ENCODE assay signal across 35 cellular contexts in genomic region chr1:201109651-201110050, GRCh38. TPM values are rescaled to one million over a fixed set of nuclear protein-coding genes. Genes with fewer than 3 reads are reported as not detected.
"Had no signal": no experiment of that assay in that cellular context is flagged by ENCODE, and none has a peak within 500 bp of the region (broad histone marks: within the 10 kb centered on the region; RNA-seq: fewer than 3 reads in every experiment).

No MANE protein-coding gene starts in this region.

- H3K79me2 ChIP-seq: hepatocyte, parathyroid adenoma had no signal

- H3K4me3 Mint-ChIP-seq: mesothelial cell of epicardium; naive thymus-derived CD8-positive, alpha-beta T cell; nephron progenitor cell; stimulated activated naive B cell treated with anti-CD40 and anti-IgM and Interleukin-4, amounts not matched to agents 10 μg/mL and 1 μg/mL and 100 μg/mL, for 72 hours had no signal

- H3K4me3 ChIP-seq: heart right ventricle, hepatocyte, left ventricle myocardium inferior, lung, mucosa of descending colon, right atrium auricular region, right lobe of liver, skin epidermis, stomach, testis, tibial artery, upper lobe of right lung had no signal

- H3K36me3 Mint-ChIP-seq: mesothelial cell of epicardium; naive thymus-derived CD8-positive, alpha-beta T cell; stimulated activated naive B cell treated with anti-CD40 and anti-IgM and Interleukin-4, amounts not matched to agents 10 μg/mL and 1 μg/mL and 100 μg/mL, for 72 hours had no signal

- H3K27me3 Mint-ChIP-seq: naive thymus-derived CD8-positive, alpha-beta T cell had no signal

- H3K9me3 Mint-ChIP-seq: mesothelial cell of epicardium; naive thymus-derived CD8-positive, alpha-beta T cell; nephron progenitor cell; stimulated activated naive B cell treated with anti-CD40 and anti-IgM and Interleukin-4, amounts not matched to agents 10 μg/mL and 1 μg/mL and 100 μg/mL, for 72 hours had no signal

- H3K27ac Mint-ChIP-seq: mesothelial cell of epicardium; nephron progenitor cell; stimulated activated naive B cell treated with anti-CD40 and anti-IgM and Interleukin-4, amounts not matched to agents 10 μg/mL and 1 μg/mL and 100 μg/mL, for 72 hours had no signal

- ATAC-seq: heart right ventricle; mucosa of descending colon; naive thymus-derived CD8-positive, alpha-beta T cell; right lobe of liver; stimulated activated naive B cell treated with anti-CD40 and anti-IgM and Interleukin-4, amounts not matched to agents 10 μg/mL and 1 μg/mL and 100 μg/mL, for 72 hours; stimulated activated naive CD8-positive, alpha-beta T cell treated with anti-CD3 and anti-CD28 coated beads, Interleukin-15, Interleukin-2, amounts not matched to agents 100 U/mL and 50 U/mL, for 24 hours; upper lobe of right lung had no signal

- DNase-seq: heart right ventricle; islet precursor cell; left ventricle myocardium inferior; mesendoderm; mucosa of descending colon; naive thymus-derived CD8-positive, alpha-beta T cell; nephron progenitor cell; occipital lobe; right lobe of liver; stimulated activated CD4-positive, alpha-beta T cell treated with anti-CD3 and anti-CD28 coated beads, Interleukin-12 subunit alpha, Interleukin-12 subunit beta, amount 100 ng/mL, for 4 hours; stimulated activated CD4-positive, alpha-beta T cell treated with anti-CD3 and anti-CD28 coated beads, Interleukin-15, amount 100 ng/mL, for 24 hours; stimulated activated CD4-positive, alpha-beta T cell treated with anti-CD3 and anti-CD28 coated beads, Interleukin-2, amount 100 ng/mL, for 24 hours; stimulated activated CD4-positive, alpha-beta T cell treated with anti-CD3 and anti-CD28 coated beads, Interleukin-4, amount 100 ng/mL, for 1 hour; stimulated activated naive B cell treated with anti-CD40 and anti-IgM and Interleukin-4, amounts not matched to agents 10 μg/mL and 1 μg/mL and 100 μg/mL, for 72 hours; stimulated activated naive CD8-positive, alpha-beta T cell treated with anti-CD3 and anti-CD28 coated beads, Interleukin-15, Interleukin-2, amounts not matched to agents 100 U/mL and 50 U/mL, for 24 hours; stomach; testis; tibial artery; trophoblast cell; upper lobe of right lung had no signal

- H3K4me1 Mint-ChIP-seq: mesothelial cell of epicardium had no signal

- H3K36me3 ChIP-seq: heart right ventricle, left ventricle myocardium inferior, neutrophil, right atrium auricular region, right lobe of liver, stomach, tibial artery, upper lobe of right lung had no signal

- H3K27me3 ChIP-seq: hepatocyte, right atrium auricular region, right lobe of liver, testis, upper lobe of right lung had no signal

- FAIRE-seq: urothelium cell line had no signal

- H2AFZ ChIP-seq: hepatocyte, parathyroid adenoma had no signal

- H3K4me1 ChIP-seq: parathyroid adenoma, right lobe of liver, testis, upper lobe of right lung had no signal

- H3K27ac ChIP-seq: heart right ventricle, hepatocyte, left ventricle myocardium inferior, neutrophil, parathyroid adenoma, right atrium auricular region, right lobe of liver, skin epidermis, stomach, testis, tibial artery, upper lobe of right lung had no signal

- H3K4me2 ChIP-seq: hepatocyte had no signal

- H3K9me3 ChIP-seq: heart right ventricle, left ventricle myocardium inferior, mucosa of descending colon, neutrophil, right atrium auricular region, right lobe of liver, stomach, testis, tibial artery, upper lobe of right lung had no signal

- H3K9ac ChIP-seq: parathyroid adenoma had no signal

RNA-seq across cellular contexts. Expression of gene CACNA1S, which starts 2.6 kb away (rescaled TPM):
- total RNA-seq: hepatocyte; kidney epithelial cell; left ventricle myocardium inferior; mesothelial cell of epicardium; mucosa of descending colon; naive thymus-derived CD8-positive, alpha-beta T cell; osteocyte; pulmonary artery endothelial cell; renal cortical epithelial cell; right atrium auricular region had no signal
- polyA plus RNA-seq: hepatocyte; naive thymus-derived CD8-positive, alpha-beta T cell; stomach had no signal

RNA-seq across cellular contexts. Expression of gene ASCL5, which starts 17.3 kb away (rescaled TPM):
- total RNA-seq: heart right ventricle, hepatocyte, kidney epithelial cell, left ventricle myocardium inferior, lower leg skin, mesothelial cell of epicardium, mucosa of descending colon, myocyte, osteocyte, posterior vena cava, pulmonary artery endothelial cell, renal cortical epithelial cell, right atrium auricular region, right lobe of liver had no signal
- polyA plus RNA-seq: heart right ventricle, hepatocyte had no signal
